8 cellular contexts compared by ENCODE assay signal in genomic region chr12:53344824-53345485, GRCh38. TPM values are rescaled to one million over a fixed set of nuclear protein-coding genes. Genes with fewer than 3 reads are reported as not detected.
DNase-seq lines count a peak whose midpoint lies in the region; ATAC-seq and TF ChIP-seq lines count a peak whose summit lies in the region.

No MANE protein-coding gene starts in this region.

- no peaks in the 10 kb centered on the region for H3K9me3 ChIP-seq in endodermal cell (ENCODE audit: control insufficient read depth, low read length)

- peaks cover 8% of the 10 kb centered on the region for H3K4me1 ChIP-seq in endodermal cell (ENCODE audit: control insufficient read depth, insufficient read depth, low read length)

- H3K9me3 Mint-ChIP-seq in endodermal cell (no peaks in the 10 kb centered on the region), mesothelial cell of epicardium (no peaks in the 10 kb centered on the region)

- H3K27ac Mint-ChIP-seq in endodermal cell (peak overlapping the region; percentile 72), mesothelial cell of epicardium (peak overlapping the region; percentile 96)

- TF ChIP-seq CTCF in endodermal cell (conservative IDR thresholded peaks at IDR 0.05) (peak; percentile 48), mesothelial cell of epicardium (IDR thresholded peaks at IDR 0.05; ENCODE audit: unreplicated experiment) (peak; percentile 26)

- no peak overlapping the region for H3K27ac ChIP-seq in endodermal cell (ENCODE audit: low read depth, low read length)

- H3K4me3 ChIP-seq in endodermal cell (ENCODE audit: low read length), result peak overlapping the region; percentile 75

- no peaks in the 10 kb centered on the region for H3K36me3 ChIP-seq in endodermal cell (ENCODE audit: control insufficient read depth, insufficient read depth, low read length)

- 1% methylated on average over 18 to 50 of the region's 50 CpGs for WGBS in endodermal cell (ENCODE audit: insufficient coverage in 1 of 2, insufficient read length in 1 of 2), 2 experiments

- H3K4me1 Mint-ChIP-seq in endodermal cell (peaks cover 10% of the 10 kb centered on the region), mesothelial cell of epicardium (peaks cover 18% of the 10 kb centered on the region)

- H3K36me3 Mint-ChIP-seq in endodermal cell (ENCODE audit: low read depth) (no peaks in the 10 kb centered on the region), mesothelial cell of epicardium (no peaks in the 10 kb centered on the region)

- H3K27me3 ChIP-seq in endodermal cell (ENCODE audit: control insufficient read depth, insufficient read depth, low read length, poor library complexity, severe bottlenecking), result no peaks in the 10 kb centered on the region

- ATAC-seq in HG02885 (IDR thresholded peaks at IDR 0.05; ENCODE audit: poor library complexity, unreplicated experiment) (peak; percentile 64), HG03521 (IDR thresholded peaks at IDR 0.05; ENCODE audit: unreplicated experiment) (no peak)

- DNase-seq in GF-D8 (lab: John Stamatoyannopoulos, UW) (peak; percentile 30), NOMO-1 (lab: John Stamatoyannopoulos, UW; ENCODE audit: unreplicated experiment in 2 of 2) (peak; percentile 63 to 66), endodermal cell (peak; percentile 90), mesothelial cell of epicardium (ENCODE audit: low spot score in 2 of 2, unreplicated experiment in 2 of 2) (peak; percentile 38 to 72)
- DNase-seq in activated CD8-positive, alpha-beta memory T cell treated with anti-CD3 and anti-CD28 coated beads, Interleukin-2, amount 50 U/mL, for 24 hours (ENCODE audit: extremely low read depth), result peak; percentile 39
- peak; percentile 46 to 48 for DNase-seq in stimulated activated CD8-positive, alpha-beta memory T cell treated with anti-CD3 and anti-CD28 coated beads, Interleukin-15, amount 100 ng/mL, for 4 hours (ENCODE audit: low read depth in 2 of 2)

- H3K9ac ChIP-seq in endodermal cell (ENCODE audit: extremely low read depth, low read length, poor library complexity, severe bottlenecking), result peak overlapping the region; percentile 12

- peaks cover 24% of the 10 kb centered on the region for H3K27me3 Mint-ChIP-seq in endodermal cell (ENCODE audit: insufficient read depth)
- peaks cover 8% of the 10 kb centered on the region for H3K27me3 Mint-ChIP-seq in mesothelial cell of epicardium (ENCODE audit: low read depth)

- H3K4me3 Mint-ChIP-seq in endodermal cell, result peak overlapping the region; percentile 74
- peak overlapping the region; percentile 97 for H3K4me3 Mint-ChIP-seq in mesothelial cell of epicardium

RNA-seq across cellular contexts. Expression of gene SP7, which starts 8.8 kb away (rescaled TPM):
- total RNA-seq in endodermal cell (not detected), mesothelial cell of epicardium (0.27 to 0.62 TPM (median 0.47 TPM) in 3 replicates)
- 0.25 TPM for polyA plus RNA-seq in endodermal cell (2013, experiment 1 of 2)
- polyA plus RNA-seq in endodermal cell (2013, experiment 2 of 2), result 0.33 TPM

RNA-seq across cellular contexts. Expression of gene AAAS, which starts 23.5 kb away (rescaled TPM):
- 10 to 100 TPM; 69.4 to 82.4 TPM for total RNA-seq in endodermal cell
- polyA plus RNA-seq in endodermal cell (2013, experiment 1 of 2), result 80.9 TPM
- polyA plus RNA-seq in endodermal cell (2013, experiment 2 of 2), result 70.6 TPM
- total RNA-seq in mesothelial cell of epicardium, result 77.2 to 85.4 TPM (median 84.8 TPM) in 3 replicates

RNA-seq across cellular contexts. Expression of gene SP1, which starts 35.0 kb away (rescaled TPM):
- total RNA-seq in endodermal cell (10 to 100 TPM; 91.2 to 99.5 TPM), mesothelial cell of epicardium (112 to 120 TPM (median 116 TPM) in 3 replicates)
- polyA plus RNA-seq in endodermal cell (2013, experiment 1 of 2), result 49.6 TPM
- polyA plus RNA-seq in endodermal cell (2013, experiment 2 of 2), result 47.0 TPM

RNA-seq across cellular contexts. Expression of gene MYG1, which starts 45.5 kb away (rescaled TPM):
- total RNA-seq in endodermal cell (10 to 100 TPM; 55.3 to 74.2 TPM), mesothelial cell of epicardium (50.1 to 55.9 TPM (median 53.8 TPM) in 3 replicates)
- polyA plus RNA-seq in endodermal cell (2013, experiment 1 of 2), result 56.7 TPM
- 53.0 TPM for polyA plus RNA-seq in endodermal cell (2013, experiment 2 of 2)

RNA-seq across cellular contexts. Expression of gene PFDN5, which starts 49.6 kb away (rescaled TPM):
- total RNA-seq in endodermal cell (100 to 1,000 TPM; 322 to 403 TPM), mesothelial cell of epicardium (328 to 339 TPM (median 338 TPM) in 3 replicates)
- polyA plus RNA-seq in endodermal cell (2013, experiment 1 of 2), result 489 TPM
- polyA plus RNA-seq in endodermal cell (2013, experiment 2 of 2), result 482 TPM

Comparison
In these comparisons a context has a peak if more than half of its experiments do, and no peak if none do; other contexts are left out.
1. DNase-seq: peak in every context shown above with its lines; median percentile 90 in endodermal cell; 64 in NOMO-1; 55 in mesothelial cell of epicardium; 47 in stimulated activated CD8-positive, alpha-beta memory T cell treated with anti-CD3 and anti-CD28 coated beads, Interleukin-15, amount 100 ng/mL, for 4 hours; 39 in activated CD8-positive, alpha-beta memory T cell treated with anti-CD3 and anti-CD28 coated beads, Interleukin-2, amount 50 U/mL, for 24 hours; 30 in GF-D8.